ENCODE assay signal across 17 cellular contexts in the genomic region with DNA sequence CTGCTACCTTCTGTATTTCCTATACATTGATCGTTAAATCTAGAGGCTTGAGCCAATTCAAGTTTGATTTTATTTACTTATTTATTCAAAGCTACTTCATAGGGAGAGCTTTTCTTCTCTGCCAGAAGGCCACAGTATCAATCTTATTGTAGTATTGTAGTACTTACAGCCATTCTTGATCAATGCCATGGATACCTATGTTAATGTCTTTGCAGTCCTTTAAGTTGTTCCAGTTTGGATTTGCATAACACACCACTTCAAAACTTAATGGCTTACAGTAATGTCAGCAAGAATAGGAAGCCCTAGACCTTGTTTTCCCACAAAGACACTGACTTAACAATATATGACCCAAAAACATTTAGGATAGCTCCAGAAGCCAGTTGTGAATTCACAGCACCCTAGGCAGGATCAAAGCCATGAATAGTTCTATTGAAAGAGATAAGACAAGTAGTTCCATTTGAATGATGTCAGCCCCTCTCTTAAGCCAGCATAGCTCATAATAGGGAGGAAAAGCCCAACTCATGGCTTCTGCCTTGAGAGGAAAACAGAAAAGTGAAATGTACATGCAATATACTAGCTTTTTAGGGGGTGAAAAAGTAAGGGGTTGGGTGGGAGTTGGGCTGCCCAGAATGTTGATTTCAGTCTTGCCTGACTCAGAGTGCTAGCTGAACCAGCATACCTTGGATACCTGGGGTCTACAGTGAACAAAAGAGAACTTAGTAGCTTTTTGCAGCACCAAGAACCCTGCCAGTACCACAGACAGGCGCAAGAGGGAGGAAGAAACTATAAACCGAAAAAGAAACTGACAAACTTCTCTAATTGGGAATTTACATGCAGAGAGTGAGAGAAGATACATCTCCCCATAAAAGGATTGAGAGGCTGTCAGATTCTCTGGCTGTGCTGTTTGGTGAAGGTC.
"Had no signal": no experiment of that assay in that cellular context is flagged by ENCODE, and none has a peak within 500 bp of the region (broad histone marks: within the 10 kb centered on the region; RNA-seq: fewer than 3 reads in every experiment).

No MANE protein-coding gene starts in this region.

- H3K9me3 ChIP-seq: right lobe of liver had no signal

- H3K36me3 ChIP-seq: breast epithelium, left lung, right lobe of liver, spleen, tibial nerve had no signal

- H3K4me3 Mint-ChIP-seq: activated CD4-positive, alpha-beta memory T cell treated with anti-CD3 and anti-CD28 coated beads for 36 hours; activated naive CD8-positive, alpha-beta T cell treated with anti-CD3 and anti-CD28 coated beads, Interleukin-2, amount 10 ng/mL, durations not matched to agents 7 days and 5 days; nephron; stimulated activated naive B cell treated with anti-CD40 and anti-IgM and Interleukin-4, amounts not matched to agents 10 μg/mL and 1 μg/mL and 100 μg/mL, for 72 hours had no signal

- DNase-seq: activated CD4-positive, alpha-beta memory T cell treated with anti-CD3 and anti-CD28 coated beads for 36 hours; activated naive CD8-positive, alpha-beta T cell treated with anti-CD3 and anti-CD28 coated beads, Interleukin-2, amount 10 ng/mL, durations not matched to agents 7 days and 5 days; activated T-cell treated with anti-CD3 and anti-CD28 coated beads, Interleukin-2, amount 50 U/mL, for 48 hours; anterior cingulate cortex; dermis blood vessel endothelial cell; hypothalamus; left lung; mesenchymal stem cell; psoas muscle; right lobe of liver; spleen; stimulated activated CD4-positive, alpha-beta T cell treated with anti-CD3 and anti-CD28 coated beads, Interleukin-1b, Interleukin-23, amount 100 ng/mL, for 48 hours; stimulated activated naive B cell treated with anti-CD40 and anti-IgM and Interleukin-4, amounts not matched to agents 10 μg/mL and 1 μg/mL and 100 μg/mL, for 72 hours had no signal

- H3K27me3 ChIP-seq: breast epithelium, left lung, right lobe of liver, spleen, tibial nerve had no signal

- H3K27me3 Mint-ChIP-seq: activated CD4-positive, alpha-beta memory T cell treated with anti-CD3 and anti-CD28 coated beads for 36 hours; activated naive CD8-positive, alpha-beta T cell treated with anti-CD3 and anti-CD28 coated beads, Interleukin-2, amount 10 ng/mL, durations not matched to agents 7 days and 5 days had no signal

- H3K4me1 ChIP-seq: breast epithelium, left lung, psoas muscle, right lobe of liver, spleen, tibial nerve had no signal

- ATAC-seq: esophagus mucosa; left lung; psoas muscle; right lobe of liver; stimulated activated naive B cell treated with anti-CD40 and anti-IgM and Interleukin-4, amounts not matched to agents 10 μg/mL and 1 μg/mL and 100 μg/mL, for 72 hours had no signal

- H3K27ac ChIP-seq: breast epithelium, left lung, psoas muscle, right lobe of liver, spleen, tibial nerve had no signal

- H3K27ac Mint-ChIP-seq: activated CD4-positive, alpha-beta memory T cell treated with anti-CD3 and anti-CD28 coated beads for 36 hours; activated naive CD8-positive, alpha-beta T cell treated with anti-CD3 and anti-CD28 coated beads, Interleukin-2, amount 10 ng/mL, durations not matched to agents 7 days and 5 days; nephron; stimulated activated naive B cell treated with anti-CD40 and anti-IgM and Interleukin-4, amounts not matched to agents 10 μg/mL and 1 μg/mL and 100 μg/mL, for 72 hours had no signal

- H3K4me1 Mint-ChIP-seq: activated naive CD8-positive, alpha-beta T cell treated with anti-CD3 and anti-CD28 coated beads, Interleukin-2, amount 10 ng/mL, durations not matched to agents 7 days and 5 days; nephron; stimulated activated naive B cell treated with anti-CD40 and anti-IgM and Interleukin-4, amounts not matched to agents 10 μg/mL and 1 μg/mL and 100 μg/mL, for 72 hours had no signal

- H3K4me3 ChIP-seq: breast epithelium, left lung, psoas muscle, right lobe of liver, spleen, tibial nerve had no signal
